In the genomic region with DNA sequence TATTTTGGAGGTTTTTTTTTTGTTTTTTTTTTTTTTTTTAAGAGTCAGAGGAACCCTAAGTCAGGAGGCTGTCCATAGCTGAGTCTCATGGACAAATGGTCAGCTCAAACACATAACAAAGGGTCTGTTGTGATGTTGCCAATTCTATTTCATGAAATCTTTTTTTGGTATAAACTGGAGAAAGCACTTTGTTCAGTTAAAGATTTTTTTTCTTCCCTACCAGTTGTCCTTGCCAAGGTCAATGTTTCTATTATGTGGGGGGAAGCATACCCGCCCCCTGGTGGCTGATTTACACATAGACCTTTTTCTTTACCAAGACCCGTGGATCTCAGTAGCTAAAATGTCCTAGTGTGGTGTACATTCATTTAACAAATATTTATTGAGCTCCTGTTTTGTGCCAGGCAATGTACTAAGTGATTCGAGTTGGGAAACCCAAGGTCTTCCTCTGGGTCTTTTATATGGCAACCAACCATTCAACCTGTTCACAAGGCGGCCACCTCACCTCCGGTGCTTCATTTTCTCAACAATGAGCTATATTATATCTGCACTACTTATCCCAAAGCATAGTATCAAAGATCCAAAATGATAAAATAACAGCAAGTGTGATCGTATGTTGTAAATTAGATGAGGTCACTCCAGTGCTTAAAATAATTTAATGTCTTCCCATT, we compare ENCODE assay signal across 8 cellular contexts.
DNase-seq lines count a peak whose midpoint lies in the region; FAIRE-seq and TF ChIP-seq lines count a peak whose summit lies in the region.

No MANE protein-coding gene starts in this region.

- H3K4me3 ChIP-seq in Caco-2 (ENCODE audit: low read depth, low read length) (no peak overlapping the region), fibroblast of pulmonary artery (replicated peaks; ENCODE audit: low read depth, low read length) (no peak overlapping the region), ovary (no peak overlapping the region)

- no peak overlapping the region for H3K27ac ChIP-seq in ovary

- TF ChIP-seq EP300 in Ishikawa (IDR thresholded peaks at IDR 0.05; ENCODE audit: borderline replicate concordance) (no peak), ovary (IDR thresholded peaks at IDR 0.05) (no peak)

- peaks cover 15% of the 10 kb centered on the region for H3K27me3 Mint-ChIP-seq in Caco-2 (ENCODE audit: insufficient read depth, unreplicated experiment)

- no peaks in the 10 kb centered on the region for H3K4me1 ChIP-seq in Caco-2
- no peaks in the 10 kb centered on the region for H3K4me1 ChIP-seq in ovary (ENCODE audit: insufficient read depth)

- POLR2A ChIA-PET in Caco-2 (lab: Charles Lee), result no interaction called here

- DNase-seq in Caco-2, result peak; percentile 51 to 60
- DNase-seq in GM18507 (ENCODE audit: extremely low spot score, insufficient read length, low read depth), result peak; percentile 23
- peak; percentile 38 for DNase-seq in SW480 (ENCODE audit: low spot score)
- peak; percentile 75 for DNase-seq in fibroblast of pulmonary artery (ENCODE audit: low read depth)
- DNase-seq in ovary, result peak; percentile 17 to 63 (median 46)
- DNase-seq in posterior vena cava (ENCODE audit: low spot score), result no peak
- DNase-seq in NK-92 (lab: John Stamatoyannopoulos, UW; ENCODE audit: unreplicated experiment), result no peak

- H3K36me3 ChIP-seq in Caco-2 (ENCODE audit: control insufficient read depth, insufficient read depth, low read length) (no peaks in the 10 kb centered on the region), ovary (no peaks in the 10 kb centered on the region)

- no peak overlapping the region for H3K4me3 Mint-ChIP-seq in Caco-2 (ENCODE audit: unreplicated experiment)

- TF ChIP-seq POLR2A in ovary (IDR thresholded peaks at IDR 0.05), result no peak

- no peaks in the 10 kb centered on the region for H3K36me3 Mint-ChIP-seq in Caco-2 (ENCODE audit: insufficient read depth, unreplicated experiment)

- H3K27ac Mint-ChIP-seq in Caco-2 (ENCODE audit: unreplicated experiment), result no peak overlapping the region

- FAIRE-seq in GM18507 (lab: Jason Lieb, UNC), result peak; percentile 89

- CTCF ChIA-PET in Caco-2 (lab: Charles Lee), result interaction anchor here (0.6 to 1.6 kb wide), 5 partner anchors 23 to 944 kb away, joined by 3 to 6 read pairs (median 3); no protein-coding TSS in a partner anchor

- peak; percentile 66 to 72 for TF ChIP-seq CTCF in Caco-2 (IDR thresholded peaks at IDR 0.05; ENCODE audit: insufficient read depth in 1 of 2, low read depth in 1 of 2, low read length in 1 of 2, severe bottlenecking in 1 of 2, unreplicated experiment in 1 of 2)
- peak; percentile 72 for TF ChIP-seq CTCF in fibroblast of pulmonary artery (IDR thresholded peaks at IDR 0.05; ENCODE audit: low read length, missing control alignments)
- peak in 2 of 3 donors; percentile 23 to 37 for TF ChIP-seq CTCF in ovary (IDR thresholded peaks at IDR 0.05)

- H3K9me3 ChIP-seq in Caco-2 (no peaks in the 10 kb centered on the region), ovary (no peaks in the 10 kb centered on the region)

- intact Hi-C loops in Caco-2 (cut with micrococcal nuclease; ENCODE audit: unreplicated experiment), result loop anchor here (1.0 to 5.0 kb wide), 4 partner anchors 165 to 762 kb away; no protein-coding TSS in a partner anchor
- intact Hi-C loops in ovary (cut with DNase I), result loop anchor here in 1 of 4 donors (10.0 kb wide), 1 partner anchor 62 kb away; no protein-coding TSS in a partner anchor
- intact Hi-C loops in posterior vena cava (cut with DNase I), result no loop called here

- TF ChIP-seq RAD21 in Ishikawa (IDR thresholded peaks at IDR 0.05; ENCODE audit: low read depth), result peak; percentile 48; the same call in 1 of the 2 replicates

- 52 to 56% (median 55%) methylated on average over 6 of the region's 6 CpGs for WGBS in ovary, 3 donors

- BruUV-seq in Caco-2 (replicated peaks; lab: Mats Ljungman, UMichigan), result no TSS peak

- H3K9me3 Mint-ChIP-seq in Caco-2 (ENCODE audit: unreplicated experiment), result no peaks in the 10 kb centered on the region

- no peaks in the 10 kb centered on the region for H3K27me3 ChIP-seq in Caco-2 (replicated peaks; ENCODE audit: control insufficient read depth, insufficient read depth, low read length)
- no peaks in the 10 kb centered on the region for H3K27me3 ChIP-seq in ovary

- no peaks in the 10 kb centered on the region for H3K4me1 Mint-ChIP-seq in Caco-2 (ENCODE audit: low read depth, unreplicated experiment)

TF ChIP-seq in Ishikawa, 13 proteins besides CTCF, POLR2A, EP300 and RAD21:
- no peak for TF ChIP-seq CEBPB (IDR thresholded peaks at IDR 0.05)

Comparison
In these comparisons a context has a peak if more than half of its experiments do, and no peak if none do; other contexts are left out.
1. DNase-seq: peak in Caco-2 (2 of 2), GM18507 (single experiment), SW480 (single experiment), fibroblast of pulmonary artery (single experiment) and ovary (5 of 5); none in posterior vena cava (single experiment) and NK-92 (single experiment).
2. Peak in every context shown above with its lines, with median percentiles within 50 percentile points of each other: CTCF ChIP-seq.